ENCODE assay signal across 8 cellular contexts in genomic region chr11:93740031-93740801, GRCh38. TPM values are rescaled to one million over a fixed set of nuclear protein-coding genes. Genes with fewer than 3 reads are reported as not detected.
DNase-seq lines count a peak whose midpoint lies in the region; ATAC-seq and TF ChIP-seq lines count a peak whose summit lies in the region.

No MANE protein-coding gene starts in this region.

- POLR2A ChIA-PET in HEK293 (lab: Yijun Ruan, JAX), result interaction anchor here (0.6 to 5.6 kb wide), 7 partner anchors 9 to 65 kb away, joined by 3 to 149 read pairs (median 3); partner anchors contain the start of gene MED17

- peak overlapping the region; percentile 86 to 99 (median 95) for H3K4me2 ChIP-seq in BLaER1 treated with 17β-estradiol and CSF1 and Interleukin-3, amounts not matched to agents 10 nM and 100 nM

- H3K4me1 ChIP-seq in BLaER1 treated with 17β-estradiol and CSF1 and Interleukin-3, amounts not matched to agents 10 nM and 100 nM, result peaks cover 50 to 68% (median 58%) of the 10 kb centered on the region in 10 experiments
- H3K4me1 ChIP-seq in HEK293 (ENCODE audit: control insufficient read depth, insufficient read depth, low read length), result no peaks in the 10 kb centered on the region
- H3K4me1 ChIP-seq in mucosa of stomach (ENCODE audit: control insufficient read depth, insufficient read depth, low read length), result peaks cover 22% of the 10 kb centered on the region
- H3K4me1 ChIP-seq in thoracic aorta (ENCODE audit: control insufficient read depth in 1 of 2, low read depth in 2 of 2), result peaks cover 24 to 56% of the 10 kb centered on the region in 2 donors

- peak overlapping the region; percentile 91 to 99 (median 97); a peak in 21 of 22 replicates for H3K27ac ChIP-seq in BLaER1 treated with 17β-estradiol and CSF1 and Interleukin-3, amounts not matched to agents 10 nM and 100 nM
- H3K27ac ChIP-seq in HEK293 (ENCODE audit: extremely low read depth, low read depth, low read length) (no peak overlapping the region; the same call in 1 of the 2 replicates), thoracic aorta (peak overlapping the region in 1 of 2 donors; percentile 81)

- H3K27me3 ChIP-seq in BLaER1 treated with 17β-estradiol and CSF1 and Interleukin-3, amounts not matched to agents 10 nM and 100 nM, result no peaks in the 10 kb centered on the region
- H3K27me3 ChIP-seq in mucosa of stomach (ENCODE audit: control insufficient read depth, insufficient read depth, low read length), result no peaks in the 10 kb centered on the region
- no peaks in the 10 kb centered on the region for H3K27me3 ChIP-seq in thoracic aorta (replicated peaks; ENCODE audit: insufficient read depth)

- peak overlapping the region; percentile 91 to 99 (median 98) for H3K9ac ChIP-seq in BLaER1 treated with 17β-estradiol and CSF1 and Interleukin-3, amounts not matched to agents 10 nM and 100 nM
- peak overlapping the region; percentile 97 for H3K9ac ChIP-seq in mucosa of stomach (ENCODE audit: low read length)

- ATAC-seq in thoracic aorta (ENCODE audit: insufficient number of reproducible peaks, low FRiP score, low read depth), result no peak
- no peak for ATAC-seq in GM21619 (IDR thresholded peaks at IDR 0.05; ENCODE audit: unreplicated experiment)

- H3K36me3 Mint-ChIP-seq in chondrocyte (ENCODE audit: low read depth), result peaks cover 41% of the 10 kb centered on the region

- H3K27ac Mint-ChIP-seq in chondrocyte (ENCODE audit: unreplicated experiment), result peak overlapping the region; percentile 99

- H3K9me3 Mint-ChIP-seq in chondrocyte (ENCODE audit: low read depth), result no peaks in the 10 kb centered on the region

- peak overlapping the region; percentile 74 to 97 (median 82) for H3K4me3 ChIP-seq in BLaER1 treated with 17β-estradiol and CSF1 and Interleukin-3, amounts not matched to agents 10 nM and 100 nM
- H3K4me3 ChIP-seq in HEK293 (ENCODE audit: low read depth, low read length) (peak overlapping the region; percentile 96), mucosa of stomach (ENCODE audit: low read length) (peak overlapping the region; percentile 92), thoracic aorta (peak overlapping the region; percentile 82)

- H3K4me1 Mint-ChIP-seq in chondrocyte (ENCODE audit: low read depth), result peaks cover 64% of the 10 kb centered on the region

- peaks cover 51 to 57% (median 54%) of the 10 kb centered on the region in 11 experiments for H4K20me1 ChIP-seq in BLaER1 treated with 17β-estradiol and CSF1 and Interleukin-3, amounts not matched to agents 10 nM and 100 nM

- no peaks in the 10 kb centered on the region for H3K27me3 Mint-ChIP-seq in chondrocyte (ENCODE audit: low read depth)

- no peaks in the 10 kb centered on the region for H3K9me3 ChIP-seq in BLaER1 treated with 17β-estradiol and CSF1 and Interleukin-3, amounts not matched to agents 10 nM and 100 nM (replicated peaks in 1 of 11)
- H3K9me3 ChIP-seq in HEK293 (ENCODE audit: control insufficient read depth, insufficient read depth, low read depth, low read length), result no peaks in the 10 kb centered on the region
- H3K9me3 ChIP-seq in mucosa of stomach (ENCODE audit: control insufficient read depth, low read length), result no peaks in the 10 kb centered on the region
- no peaks in the 10 kb centered on the region for H3K9me3 ChIP-seq in thoracic aorta

- TF ChIP-seq CTCF in HEK293 (tag by site-specific recombination; IDR thresholded peaks at IDR 0.05) (no peak), chondrocyte (IDR thresholded peaks at IDR 0.05) (no peak), thoracic aorta (IDR thresholded peaks at IDR 0.05) (no peak)

- DNase-seq in SW480 (ENCODE audit: low spot score), result peak; percentile 84
- DNase-seq in chondrocyte (ENCODE audit: low spot score), result no peak
- no peak for DNase-seq in thoracic aorta (ENCODE audit: low spot score)
- no peak for DNase-seq in NCI-H1694 treated with DMSO at 0.1 percent for 48 hours (lab: John Stamatoyannopoulos, UW)

- CTCF ChIA-PET in HEK293 (lab: Yijun Ruan, JAX), result interaction anchor here (0.5 to 0.6 kb wide), 2 partner anchors 594 to 1279 kb away, joined by 3 read pairs; no protein-coding TSS in a partner anchor

- peaks cover 53 to 64% (median 61%) of the 10 kb centered on the region in 11 experiments for H3K36me3 ChIP-seq in BLaER1 treated with 17β-estradiol and CSF1 and Interleukin-3, amounts not matched to agents 10 nM and 100 nM
- H3K36me3 ChIP-seq in HEK293 (ENCODE audit: control insufficient read depth in 2 of 2, insufficient read depth in 1 of 2, low read length in 2 of 2) (peaks cover 7 to 57% of the 10 kb centered on the region in 2 experiments), mucosa of stomach (ENCODE audit: control insufficient read depth, insufficient read depth, low read length) (peaks cover 6% of the 10 kb centered on the region), thoracic aorta (peaks cover 14% of the 10 kb centered on the region)

- H3K4me3 Mint-ChIP-seq in chondrocyte (ENCODE audit: unreplicated experiment), result peak overlapping the region; percentile 96

TF ChIP-seq in HEK293, 187 proteins besides CTCF, POLR2A, EP300 and RAD21:
- TF ChIP-seq ZNF521 (tag by site-specific recombination; IDR thresholded peaks at IDR 0.05) (no peak), ZNF391 (tag by site-specific recombination; IDR thresholded peaks at IDR 0.05; ENCODE audit: borderline replicate concordance, low read depth) (no peak), MYNN (tag by site-specific recombination; IDR thresholded peaks at IDR 0.05; ENCODE audit: borderline replicate concordance) (no peak)

RNA-seq across cellular contexts. Expression of gene TAF1D, which starts 1.1 kb away (rescaled TPM):
- 83.8 to 85.7 TPM (median 84.5 TPM) in 3 replicates for total RNA-seq in chondrocyte
- total RNA-seq in thoracic aorta, result 100 to 1,000 TPM in 1 of 2 donors, 10 to 100 TPM in 1; 99.4 to 231 TPM

RNA-seq across cellular contexts. Expression of gene C11orf54, which starts 1.3 kb away (rescaled TPM):
- total RNA-seq in chondrocyte (11.6 to 20.5 TPM (median 13.3 TPM) in 3 replicates), thoracic aorta (10 to 100 TPM; 20.2 to 32.0 TPM)

RNA-seq across cellular contexts. Expression of gene MED17, which starts 43.9 kb away (rescaled TPM):
- total RNA-seq in chondrocyte (23.2 to 28.1 TPM (median 27.7 TPM) in 3 replicates), thoracic aorta (10 to 100 TPM; 12.3 to 32.7 TPM)
